Comparison of ENCODE assay signal across 27 cellular contexts in the genomic region with DNA sequence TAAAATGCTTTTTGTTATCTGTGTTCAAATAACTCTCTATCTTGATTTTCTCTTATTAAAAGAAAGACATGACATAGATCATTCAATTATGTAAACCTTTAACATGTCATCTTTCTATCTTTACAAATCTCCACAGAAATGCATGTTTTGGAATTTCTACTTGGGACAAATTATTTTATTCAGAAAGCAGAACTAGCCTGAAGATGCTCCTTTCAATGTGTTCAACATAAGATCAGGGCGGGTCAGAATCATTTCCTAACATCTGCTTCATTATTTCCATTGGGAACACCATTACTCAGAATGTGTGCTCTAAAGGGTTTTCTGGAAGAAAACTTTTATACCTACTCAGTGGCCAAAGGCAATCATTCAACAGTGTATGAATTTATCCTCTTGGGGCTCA. TPM values are rescaled to one million over a fixed set of nuclear protein-coding genes. Genes with fewer than 3 reads are reported as not detected.
"Had no signal": no experiment of that assay in that cellular context is flagged by ENCODE, and none has a peak within 500 bp of the region (broad histone marks: within the 10 kb centered on the region; RNA-seq: fewer than 3 reads in every experiment).

TSS of gene OR5AL1 (plus strand) at position 301 of the 400 bp plus-strand sequence.

- H3K27ac ChIP-seq: colonic mucosa, coronary artery, dorsolateral prefrontal cortex, epithelial cell of prostate, esophagus muscularis mucosa, esophagus squamous epithelium, foreskin keratinocyte, gastrocnemius medialis, gastroesophageal sphincter, heart left ventricle, heart right ventricle had no signal

- H3K9me3 ChIP-seq: colonic mucosa, esophagus muscularis mucosa, esophagus squamous epithelium, gastrocnemius medialis, gastroesophageal sphincter, heart left ventricle, heart right ventricle had no signal

- ATAC-seq: effector memory CD8-positive, alpha-beta T cell; esophagus mucosa; foreskin keratinocyte; gastrocnemius medialis; gastroesophageal sphincter; heart left ventricle; heart right ventricle had no signal

- H3K36me3 ChIP-seq: colonic mucosa, esophagus muscularis mucosa, esophagus squamous epithelium, gastrocnemius medialis, gastroesophageal sphincter, heart left ventricle, heart right ventricle had no signal

- H3K27me3 ChIP-seq: colonic mucosa, esophagus muscularis mucosa, esophagus squamous epithelium, foreskin keratinocyte, gastrocnemius medialis, gastroesophageal sphincter, heart left ventricle, heart right ventricle had no signal

- H3K4me1 ChIP-seq: colonic mucosa, esophagus muscularis mucosa, esophagus squamous epithelium, foreskin keratinocyte, gastrocnemius medialis, gastroesophageal sphincter, heart left ventricle, heart right ventricle had no signal

- DNase-seq: colonic mucosa; cortex of kidney; dermis blood vessel endothelial cell; dorsolateral prefrontal cortex; effector CD4-positive, alpha-beta T cell; effector CD8-positive, alpha-beta T cell; effector memory CD4-positive, alpha-beta T cell; effector memory CD8-positive, alpha-beta T cell; endodermal cell; erythroblast; esophagus squamous epithelium; foreskin fibroblast; foreskin keratinocyte; foreskin melanocyte; gastrocnemius medialis; glutamatergic neuron; head of caudate nucleus; heart left ventricle; heart right ventricle had no signal

- H3K4me3 ChIP-seq: colonic mucosa, coronary artery, dorsolateral prefrontal cortex, esophagus muscularis mucosa, esophagus squamous epithelium, gastrocnemius medialis, gastroesophageal sphincter, heart left ventricle, heart right ventricle had no signal

RNA-seq across cellular contexts. Expression of gene OR5AL1, which starts in this region (rescaled TPM):
- polyA plus RNA-seq: endothelial cell of umbilical vein, esophagus, fibroblast of lung, foreskin keratinocyte, heart left ventricle, heart right ventricle had no signal
